In the genomic region with DNA sequence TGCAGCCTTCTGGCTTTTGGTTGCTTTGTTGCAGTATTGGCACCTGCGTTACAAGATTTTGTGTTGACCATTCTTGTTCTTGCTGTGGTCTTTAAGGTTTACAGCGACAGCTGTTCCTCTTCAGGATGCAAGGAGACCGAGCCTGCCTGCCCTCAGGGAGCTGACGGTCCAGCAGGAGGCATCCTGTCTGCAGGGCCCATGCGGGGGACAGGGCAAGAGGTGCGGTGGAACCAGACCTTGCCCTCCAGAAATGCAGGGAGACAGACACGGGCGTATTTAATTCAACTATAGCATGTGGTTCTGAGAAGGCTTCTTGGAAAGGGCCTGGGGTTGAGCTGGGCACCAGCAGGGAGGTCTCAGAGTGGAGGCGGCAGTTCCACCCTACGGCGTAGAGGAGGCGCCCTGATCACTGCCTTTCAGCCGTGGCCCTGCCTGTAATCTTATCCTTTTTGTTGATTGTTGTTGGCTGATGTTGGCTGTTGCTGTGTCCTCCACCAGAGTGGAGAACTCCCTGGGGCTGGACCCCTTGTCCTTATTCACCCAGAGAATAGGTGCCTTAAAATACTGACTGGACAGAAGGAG, we compare ENCODE assay signal across 23 cellular contexts.
DNase-seq lines count a peak whose midpoint lies in the region; ATAC-seq and TF ChIP-seq lines count a peak whose summit lies in the region.
"Had no signal": no experiment of that assay in that cellular context is flagged by ENCODE, and none has a peak within 500 bp of the region (broad histone marks: within the 10 kb centered on the region; RNA-seq: fewer than 3 reads in every experiment).

No MANE protein-coding gene starts in this region.

- TF ChIP-seq CTCF in MM.1S (IDR thresholded peaks at IDR 0.05; ENCODE audit: low read length) (no peak), neural progenitor cell (IDR thresholded peaks at IDR 0.05) (no peak)

- H3K27me3 Mint-ChIP-seq in activated T-cell treated with anti-CD3 and anti-CD28 coated beads, Interleukin-2, amount 50 U/mL, for 24 hours = no peaks in the 10 kb centered on the region
- no peaks in the 10 kb centered on the region for H3K27me3 Mint-ChIP-seq in activated T-cell treated with anti-CD3 and anti-CD28 coated beads, Interleukin-2, amount 50 U/mL, for 72 hours (ENCODE audit: low read depth)
- H3K27me3 Mint-ChIP-seq in dendritic cell treated with granulocyte-macrophage colony-stimulating factor and Interleukin-4, amounts not matched to agents 40 ng/mL and 50 ng/mL, for 4 days = no peaks in the 10 kb centered on the region
- H3K27me3 Mint-ChIP-seq in neural progenitor cell (ENCODE audit: insufficient read depth, low read depth) = no peaks in the 10 kb centered on the region
- H3K27me3 Mint-ChIP-seq: stimulated activated naive CD8-positive, alpha-beta T cell treated with anti-CD3 and anti-CD28 coated beads, Interleukin-15, amount 100 ng/mL, for 72 hours had no signal

- H3K79me2 ChIP-seq in MM.1S (ENCODE audit: low read length) (peaks cover 76% of the 10 kb centered on the region), neural progenitor cell (ENCODE audit: low read depth) (no peaks in the 10 kb centered on the region)

- 0 out of 2 replicates have a peak overlapping the region, but pooled peaks have one; percentile 36 for H3K4me2 ChIP-seq in MM.1S (ENCODE audit: low read depth, low read length)
- no peak overlapping the region for H3K4me2 ChIP-seq in neural progenitor cell

- no peak overlapping the region for H2AFZ ChIP-seq in MM.1S (ENCODE audit: low read length)
- H2AFZ ChIP-seq in neural progenitor cell (replicated peaks) = no peak overlapping the region

- H3K27me3 ChIP-seq in MM.1S (replicated peaks; ENCODE audit: insufficient read depth, low read length) (no peaks in the 10 kb centered on the region), neural progenitor cell (no peaks in the 10 kb centered on the region)
- H3K27me3 ChIP-seq: body of pancreas, right atrium auricular region, upper lobe of right lung had no signal

- H3K4me3 ChIP-seq in MM.1S (ENCODE audit: low read length) (no peak overlapping the region), neural progenitor cell (no peak overlapping the region)
- H3K4me3 ChIP-seq: body of pancreas, coronary artery, right atrium auricular region, upper lobe of right lung had no signal

- intact Hi-C loops in dendritic cell treated with granulocyte-macrophage colony-stimulating factor and Interleukin-4, amounts not matched to agents 40 ng/mL and 50 ng/mL, for 4 days (cut with micrococcal nuclease) = no loop called here

- H3K4me3 Mint-ChIP-seq in activated T-cell treated with anti-CD3 and anti-CD28 coated beads, Interleukin-2, amount 50 U/mL, for 24 hours = no peak overlapping the region
- no peak overlapping the region for H3K4me3 Mint-ChIP-seq in activated T-cell treated with anti-CD3 and anti-CD28 coated beads, Interleukin-2, amount 50 U/mL, for 72 hours
- no peak overlapping the region for H3K4me3 Mint-ChIP-seq in dendritic cell treated with granulocyte-macrophage colony-stimulating factor and Interleukin-4, amounts not matched to agents 40 ng/mL and 50 ng/mL, for 4 days
- H3K4me3 Mint-ChIP-seq in neural progenitor cell = peak overlapping the region; percentile 2

- H3K9me2 ChIP-seq in MM.1S (replicated peaks; ENCODE audit: insufficient read depth, low read length) = no peaks in the 10 kb centered on the region

- H3K36me3 Mint-ChIP-seq in activated T-cell treated with anti-CD3 and anti-CD28 coated beads, Interleukin-2, amount 50 U/mL, for 24 hours (ENCODE audit: low read depth) = peaks cover 6% of the 10 kb centered on the region
- H3K36me3 Mint-ChIP-seq in activated T-cell treated with anti-CD3 and anti-CD28 coated beads, Interleukin-2, amount 50 U/mL, for 72 hours (ENCODE audit: insufficient read depth in 2 of 2) = no peaks in the 10 kb centered on the region
- peaks cover 45% of the 10 kb centered on the region for H3K36me3 Mint-ChIP-seq in dendritic cell treated with granulocyte-macrophage colony-stimulating factor and Interleukin-4, amounts not matched to agents 40 ng/mL and 50 ng/mL, for 4 days (ENCODE audit: low read depth)
- H3K36me3 Mint-ChIP-seq in neural progenitor cell = no peaks in the 10 kb centered on the region

- no peak for ATAC-seq in activated T-cell treated with anti-CD3 and anti-CD28 coated beads, Interleukin-2, amount 50 U/mL, for 72 hours (replicated peaks in 1 of 2)
- no peak for ATAC-seq in HG03108 (IDR thresholded peaks at IDR 0.05; ENCODE audit: unreplicated experiment)
- ATAC-seq: body of pancreas; stimulated activated naive CD8-positive, alpha-beta T cell treated with anti-CD3 and anti-CD28 coated beads, Interleukin-15, amount 100 ng/mL, for 72 hours; upper lobe of right lung had no signal

- peaks cover 33% of the 10 kb centered on the region for H3F3A ChIP-seq in MM.1S (ENCODE audit: insufficient read depth, low read length)
- H3F3A ChIP-seq in neural progenitor cell (ENCODE audit: low read depth) = no peaks in the 10 kb centered on the region

- H3K4me1 Mint-ChIP-seq in activated T-cell treated with anti-CD3 and anti-CD28 coated beads, Interleukin-2, amount 50 U/mL, for 24 hours (ENCODE audit: low read depth) = peaks cover 74% of the 10 kb centered on the region
- H3K4me1 Mint-ChIP-seq in activated T-cell treated with anti-CD3 and anti-CD28 coated beads, Interleukin-2, amount 50 U/mL, for 72 hours (ENCODE audit: low read depth) = peaks cover 51% of the 10 kb centered on the region
- peaks cover 59% of the 10 kb centered on the region for H3K4me1 Mint-ChIP-seq in dendritic cell treated with granulocyte-macrophage colony-stimulating factor and Interleukin-4, amounts not matched to agents 40 ng/mL and 50 ng/mL, for 4 days (ENCODE audit: low read depth)
- peaks cover 63% of the 10 kb centered on the region for H3K4me1 Mint-ChIP-seq in neural progenitor cell

- no peak for DNase-seq in activated T-cell treated with anti-CD3 and anti-CD28 coated beads, Interleukin-2, amount 50 U/mL, for 24 hours
- DNase-seq in activated T-cell treated with anti-CD3 and anti-CD28 coated beads, Interleukin-2, amount 50 U/mL, for 72 hours = no peak
- no peak for DNase-seq in MM.1S
- DNase-seq in neural progenitor cell (ENCODE audit: low spot score) = no peak
- no peak for DNase-seq in SW 1271 (lab: John Stamatoyannopoulos, UW)
- no peak for DNase-seq in activated CD8-positive, alpha-beta memory T cell treated with anti-CD3 and anti-CD28 coated beads for 24 hours
- DNase-seq: activated CD4-positive, CD25-positive, alpha-beta regulatory T cell; activated CD8-positive, alpha-beta memory T cell treated with anti-CD3 and anti-CD28 coated beads, Interleukin-2, amount 50 U/mL, for 4 hours; activated gamma-delta T cell treated with Interleukin-2 at 50 U/mL for 16 hours; body of pancreas; foreskin melanocyte; NCI-H187 treated with DMSO at 0.1 percent for 48 hours; NCI-H510A; occipital lobe; Right ventricle myocardium superior; stimulated activated CD4-positive, alpha-beta T cell treated with anti-CD3 and anti-CD28 coated beads, Interleukin-15, amount 100 ng/mL, for 24 hours; stimulated activated naive CD8-positive, alpha-beta T cell treated with anti-CD3 and anti-CD28 coated beads, Interleukin-15, amount 100 ng/mL, for 72 hours; T-helper 1 cell; upper lobe of right lung had no signal

- H3K9me3 ChIP-seq in MM.1S (replicated peaks; ENCODE audit: insufficient read depth, low read length) (no peaks in the 10 kb centered on the region), neural progenitor cell (ENCODE audit: low read depth) (no peaks in the 10 kb centered on the region)
- H3K9me3 ChIP-seq: body of pancreas, right atrium auricular region, upper lobe of right lung had no signal

- no peaks in the 10 kb centered on the region for H3K9me3 Mint-ChIP-seq in activated T-cell treated with anti-CD3 and anti-CD28 coated beads, Interleukin-2, amount 50 U/mL, for 24 hours
- H3K9me3 Mint-ChIP-seq in activated T-cell treated with anti-CD3 and anti-CD28 coated beads, Interleukin-2, amount 50 U/mL, for 72 hours = no peaks in the 10 kb centered on the region
- no peaks in the 10 kb centered on the region for H3K9me3 Mint-ChIP-seq in dendritic cell treated with granulocyte-macrophage colony-stimulating factor and Interleukin-4, amounts not matched to agents 40 ng/mL and 50 ng/mL, for 4 days
- no peaks in the 10 kb centered on the region for H3K9me3 Mint-ChIP-seq in neural progenitor cell
- H3K9me3 Mint-ChIP-seq: stimulated activated naive CD8-positive, alpha-beta T cell treated with anti-CD3 and anti-CD28 coated beads, Interleukin-15, amount 100 ng/mL, for 72 hours had no signal

- H3K36me3 ChIP-seq in MM.1S (replicated peaks; ENCODE audit: insufficient read depth, low read length) = no peaks in the 10 kb centered on the region
- no peaks in the 10 kb centered on the region for H3K36me3 ChIP-seq in neural progenitor cell
- H3K36me3 ChIP-seq: right atrium auricular region had no signal

- H3K9ac ChIP-seq in MM.1S (ENCODE audit: low read length) (no peak overlapping the region), neural progenitor cell (no peak overlapping the region)

- H3K27ac ChIP-seq in MM.1S (ENCODE audit: low read length) = peak overlapping the region; percentile 34; the same call in 1 of the 2 replicates
- no peak overlapping the region for H3K27ac ChIP-seq in neural progenitor cell
- H3K27ac ChIP-seq: body of pancreas, coronary artery, right atrium auricular region, upper lobe of right lung had no signal

- H3K27ac Mint-ChIP-seq in activated T-cell treated with anti-CD3 and anti-CD28 coated beads, Interleukin-2, amount 50 U/mL, for 24 hours = peak overlapping the region; percentile 53
- H3K27ac Mint-ChIP-seq in activated T-cell treated with anti-CD3 and anti-CD28 coated beads, Interleukin-2, amount 50 U/mL, for 72 hours = no peak overlapping the region
- H3K27ac Mint-ChIP-seq in dendritic cell treated with granulocyte-macrophage colony-stimulating factor and Interleukin-4, amounts not matched to agents 40 ng/mL and 50 ng/mL, for 4 days = peak overlapping the region; percentile 30
- H3K27ac Mint-ChIP-seq in neural progenitor cell = peak overlapping the region; percentile 87

- H4K20me1 ChIP-seq in MM.1S (ENCODE audit: insufficient read depth, low read length) = no peaks in the 10 kb centered on the region
- H4K20me1 ChIP-seq in neural progenitor cell (ENCODE audit: low read depth) = no peaks in the 10 kb centered on the region

- H3K4me1 ChIP-seq in MM.1S (ENCODE audit: low read length) (peaks cover 45% of the 10 kb centered on the region), neural progenitor cell (peaks cover 17% of the 10 kb centered on the region)
